21 cellular contexts compared by ENCODE assay signal in genomic region chrX:97876697-97877407, GRCh38.
A peak's percentile ranks its signal among the peaks of the same experiment; 100 is the strongest.
DNase-seq lines count a peak whose midpoint lies in the region; ATAC-seq and TF ChIP-seq lines count a peak whose summit lies in the region.
"Had no signal": no experiment of that assay in that cellular context is flagged by ENCODE, and none has a peak within 500 bp of the region (broad histone marks: within the 10 kb centered on the region; RNA-seq: fewer than 3 reads in every experiment).

No MANE protein-coding gene starts in this region.

- no peak for TF ChIP-seq CTCF in foreskin fibroblast (IDR thresholded peaks at IDR 0.05; ENCODE audit: low read depth, low read length)

- intact Hi-C loops in naive thymus-derived CD4-positive, alpha-beta T cell (cut with micrococcal nuclease): no loop called here

- H3K27ac ChIP-seq in GM23248: no peak overlapping the region
- H3K27ac ChIP-seq in naive thymus-derived CD4-positive, alpha-beta T cell (ENCODE audit: low read depth, low read length): no peak overlapping the region
- H3K27ac ChIP-seq: KMS-11, PC-9, SK-N-MC had no signal

- no peaks in the 10 kb centered on the region for H3K27me3 ChIP-seq in GM23248 (replicated peaks; ENCODE audit: insufficient read depth)
- H3K27me3 ChIP-seq in naive thymus-derived CD4-positive, alpha-beta T cell (ENCODE audit: control insufficient read depth in 2 of 2, insufficient read depth in 2 of 2, low read length in 2 of 2): no peaks in the 10 kb centered on the region

- 0% methylated on average over 2 of the region's 2 CpGs for WGBS in GM23248 (ENCODE audit: low coverage in 1 of 2, low lambda C conversion rate in 2 of 2, missing lambda C conversion rate in 2 of 2), 2 experiments

- no peaks in the 10 kb centered on the region for H3K9me3 Mint-ChIP-seq in naive thymus-derived CD4-positive, alpha-beta T cell
- H3K9me3 Mint-ChIP-seq: CD4-positive, alpha-beta T cell; GM23338 had no signal

- ATAC-seq in naive thymus-derived CD4-positive, alpha-beta T cell: no peak
- ATAC-seq in HG02938 (IDR thresholded peaks at IDR 0.05; ENCODE audit: unreplicated experiment): no peak
- ATAC-seq: GM12878, GM23338, HepG2, Right ventricle myocardium inferior had no signal

- no peak overlapping the region for H3K27ac Mint-ChIP-seq in naive thymus-derived CD4-positive, alpha-beta T cell
- H3K27ac Mint-ChIP-seq: B cell; CD4-positive, alpha-beta T cell; GM23338 had no signal

- H3K36me3 Mint-ChIP-seq in naive thymus-derived CD4-positive, alpha-beta T cell: no peaks in the 10 kb centered on the region

- H3K4me3 Mint-ChIP-seq in naive thymus-derived CD4-positive, alpha-beta T cell: no peak overlapping the region
- H3K4me3 Mint-ChIP-seq: B cell; CD4-positive, alpha-beta T cell; GM23338 had no signal

- H3K36me3 ChIP-seq in GM23248 (ENCODE audit: low read depth): no peaks in the 10 kb centered on the region
- H3K36me3 ChIP-seq in naive thymus-derived CD4-positive, alpha-beta T cell (ENCODE audit: control insufficient read depth in 2 of 3, insufficient read depth in 3 of 3, low read length in 3 of 3): no peaks in the 10 kb centered on the region

- H3K27me3 Mint-ChIP-seq in naive thymus-derived CD4-positive, alpha-beta T cell: no peaks in the 10 kb centered on the region
- H3K27me3 Mint-ChIP-seq: B cell; CD4-positive, alpha-beta T cell had no signal

- no peak overlapping the region for H3K4me3 ChIP-seq in GM23248
- no peak overlapping the region for H3K4me3 ChIP-seq in foreskin fibroblast (ENCODE audit: low read depth in 1 of 2, low read length in 2 of 2)
- H3K4me3 ChIP-seq in naive thymus-derived CD4-positive, alpha-beta T cell (ENCODE audit: low read length): no peak overlapping the region
- H3K4me3 ChIP-seq: GM12878, GM23338, PC-9, SK-N-MC had no signal

- H4K20me1 ChIP-seq in GM23248 (ENCODE audit: insufficient read depth): no peaks in the 10 kb centered on the region

- POLR2A ChIA-PET in naive thymus-derived CD4-positive, alpha-beta T cell (lab: Charles Lee): no interaction called here

- H3K4me2 ChIP-seq in GM23248 (ENCODE audit: unreplicated experiment): no peak overlapping the region
- H3K4me2 ChIP-seq: GM23338, KMS-11, PC-9 had no signal

- no peaks in the 10 kb centered on the region for H3K4me1 Mint-ChIP-seq in naive thymus-derived CD4-positive, alpha-beta T cell
- H3K4me1 Mint-ChIP-seq: B cell, GM23338 had no signal

- no peaks in the 10 kb centered on the region for H3K9me2 ChIP-seq in GM23248 (ENCODE audit: insufficient read depth)

- H3K4me1 ChIP-seq in GM23248 (ENCODE audit: insufficient read depth): no peaks in the 10 kb centered on the region
- no peaks in the 10 kb centered on the region for H3K4me1 ChIP-seq in naive thymus-derived CD4-positive, alpha-beta T cell (ENCODE audit: control insufficient read depth in 2 of 2, insufficient read depth in 2 of 2, low read length in 2 of 2)

- CTCF ChIA-PET in naive thymus-derived CD4-positive, alpha-beta T cell (lab: Charles Lee): no interaction called here

- H3K9me3 ChIP-seq in GM23248 (ENCODE audit: low read depth): no peaks in the 10 kb centered on the region
- no peaks in the 10 kb centered on the region for H3K9me3 ChIP-seq in naive thymus-derived CD4-positive, alpha-beta T cell (ENCODE audit: control insufficient read depth in 2 of 3, low read length in 3 of 3)

- no peak overlapping the region for H2AFZ ChIP-seq in GM23248
- H2AFZ ChIP-seq: GM23338, PC-9 had no signal

- H3K9ac ChIP-seq in GM23248: no peak overlapping the region
- H3K9ac ChIP-seq: KMS-11 had no signal

- no peaks in the 10 kb centered on the region for H3F3A ChIP-seq in GM23248 (ENCODE audit: insufficient read depth)

- in situ Hi-C loops in GM23248 (cut with MboI): no loop called here

- DNase-seq in AG20443 (ENCODE audit: low spot score): peak; percentile 5
- DNase-seq in GM23248: peak; percentile 9
- peak; percentile 3 for DNase-seq in RPMI7951 (ENCODE audit: low read depth)
- peak; percentile 10 to 51 for DNase-seq in foreskin fibroblast
- no peak for DNase-seq in naive thymus-derived CD4-positive, alpha-beta T cell
- no peak for DNase-seq in T-helper 2 cell
- no peak for DNase-seq in iPS-NIHi7 (ENCODE audit: extremely low spot score)
- DNase-seq: CD4-positive, alpha-beta T cell; MM.1S; NCI-H187 treated with DMSO at 0.1 percent for 48 hours; NCI-H2171 treated with DMSO at 0.1 percent for 48 hours; NCI-H748 treated with DMSO at 0.1 percent for 48 hours; PC-9 had no signal

- H3K79me2 ChIP-seq in GM23248 (ENCODE audit: insufficient read depth): no peaks in the 10 kb centered on the region

Comparison
In these comparisons a context has a peak if more than half of its experiments do, and no peak if none do; other contexts are left out.
1. DNase-seq: peak in AG20443 (single experiment), GM23248 (single experiment), RPMI7951 (single experiment) and foreskin fibroblast (2 of 2); none in naive thymus-derived CD4-positive, alpha-beta T cell (0 of 9), T-helper 2 cell (0 of 5) and iPS-NIHi7 (single experiment).